Comparison of ENCODE assay signal across 13 cellular contexts in genomic region chr9:127874301-127875216, GRCh38. TPM values are rescaled to one million over a fixed set of nuclear protein-coding genes. Genes with fewer than 3 reads are reported as not detected.
DNase-seq lines count a peak whose midpoint lies in the region; ATAC-seq and TF ChIP-seq lines count a peak whose summit lies in the region.
"Had no signal": no experiment of that assay in that cellular context is flagged by ENCODE, and none has a peak within 500 bp of the region (broad histone marks: within the 10 kb centered on the region; RNA-seq: fewer than 3 reads in every experiment).

No MANE protein-coding gene starts in this region.

- no peak for TF ChIP-seq CTCF in osteocyte (IDR thresholded peaks at IDR 0.05)

- DNase-seq in activated naive CD8-positive, alpha-beta T cell treated with anti-CD3 and anti-CD28 coated beads for 36 hours, result no peak
- DNase-seq in activated naive CD8-positive, alpha-beta T cell treated with anti-CD3 and anti-CD28 coated beads, Interleukin-2, amount 50 U/mL, for 24 hours, result no peak
- peak; percentile 66 for DNase-seq in Right ventricle myocardium superior
- no peak for DNase-seq in osteocyte (ENCODE audit: extremely low spot score, unreplicated experiment)
- DNase-seq in NCI-H748 treated with DMSO at 0.1 percent for 48 hours (lab: John Stamatoyannopoulos, UW), result no peak
- no peak for DNase-seq in HuH-7 (ENCODE audit: low spot score)
- DNase-seq: effector memory CD8-positive, alpha-beta T cell; stimulated activated CD4-positive, alpha-beta T cell treated with anti-CD3 and anti-CD28 coated beads, Interleukin-12 subunit alpha, Interleukin-12 subunit beta, amount 100 ng/mL, for 4 hours; T-helper 2 cell had no signal

- no peaks in the 10 kb centered on the region for H3K9me3 Mint-ChIP-seq in activated naive CD8-positive, alpha-beta T cell treated with anti-CD3 and anti-CD28 coated beads for 36 hours
- H3K9me3 Mint-ChIP-seq in activated naive CD8-positive, alpha-beta T cell treated with anti-CD3 and anti-CD28 coated beads, Interleukin-2, amount 50 U/mL, for 24 hours, result no peaks in the 10 kb centered on the region
- H3K9me3 Mint-ChIP-seq in osteocyte (ENCODE audit: unreplicated experiment), result no peaks in the 10 kb centered on the region
- H3K9me3 Mint-ChIP-seq: activated naive CD4-positive, alpha-beta T cell treated with anti-CD3 and anti-CD28 coated beads, Interleukin-2, amount 50 U/mL, for 72 hours; effector memory CD8-positive, alpha-beta T cell had no signal

- peak overlapping the region; percentile 45 for H3K27ac Mint-ChIP-seq in activated naive CD8-positive, alpha-beta T cell treated with anti-CD3 and anti-CD28 coated beads for 36 hours
- no peak overlapping the region for H3K27ac Mint-ChIP-seq in activated naive CD8-positive, alpha-beta T cell treated with anti-CD3 and anti-CD28 coated beads, Interleukin-2, amount 50 U/mL, for 24 hours
- H3K27ac Mint-ChIP-seq in osteocyte (ENCODE audit: unreplicated experiment), result peak overlapping the region; percentile 56

- no peak overlapping the region for H3K4me3 Mint-ChIP-seq in activated naive CD8-positive, alpha-beta T cell treated with anti-CD3 and anti-CD28 coated beads for 36 hours
- no peak overlapping the region for H3K4me3 Mint-ChIP-seq in activated naive CD8-positive, alpha-beta T cell treated with anti-CD3 and anti-CD28 coated beads, Interleukin-2, amount 50 U/mL, for 24 hours
- H3K4me3 Mint-ChIP-seq in osteocyte (ENCODE audit: unreplicated experiment), result no peak overlapping the region
- H3K4me3 Mint-ChIP-seq: effector memory CD8-positive, alpha-beta T cell had no signal

- intact Hi-C loops in Right ventricle myocardium superior (cut with DNase I), result loop anchor here (5.0 kb wide), 1 partner anchor 72 kb away; the partner anchor contains the start of gene FPGS

- peaks cover 2% of the 10 kb centered on the region for H3K36me3 Mint-ChIP-seq in activated naive CD8-positive, alpha-beta T cell treated with anti-CD3 and anti-CD28 coated beads for 36 hours
- peaks cover 2% of the 10 kb centered on the region for H3K36me3 Mint-ChIP-seq in activated naive CD8-positive, alpha-beta T cell treated with anti-CD3 and anti-CD28 coated beads, Interleukin-2, amount 50 U/mL, for 24 hours (ENCODE audit: low read depth)
- H3K36me3 Mint-ChIP-seq in osteocyte (ENCODE audit: unreplicated experiment), result peaks cover 7% of the 10 kb centered on the region
- H3K36me3 Mint-ChIP-seq: activated naive CD4-positive, alpha-beta T cell treated with anti-CD3 and anti-CD28 coated beads, Interleukin-2, amount 50 U/mL, for 72 hours had no signal

- no peak for ATAC-seq in activated naive CD8-positive, alpha-beta T cell treated with anti-CD3 and anti-CD28 coated beads, Interleukin-2, amount 50 U/mL, for 24 hours
- peak; percentile 14 for ATAC-seq in Right ventricle myocardium superior (ENCODE audit: poor library complexity)
- no peak for ATAC-seq in HG02938 (IDR thresholded peaks at IDR 0.05; ENCODE audit: unreplicated experiment)
- no peak for ATAC-seq in HG02852 (IDR thresholded peaks at IDR 0.05; ENCODE audit: unreplicated experiment)
- ATAC-seq: activated naive CD4-positive, alpha-beta T cell treated with anti-CD3 and anti-CD28 coated beads, Interleukin-2, amount 50 U/mL, for 72 hours; effector memory CD8-positive, alpha-beta T cell had no signal

- peaks cover 7% of the 10 kb centered on the region for H3K4me1 Mint-ChIP-seq in activated naive CD8-positive, alpha-beta T cell treated with anti-CD3 and anti-CD28 coated beads for 36 hours
- peaks cover 7% of the 10 kb centered on the region for H3K4me1 Mint-ChIP-seq in activated naive CD8-positive, alpha-beta T cell treated with anti-CD3 and anti-CD28 coated beads, Interleukin-2, amount 50 U/mL, for 24 hours
- peaks cover 29% of the 10 kb centered on the region for H3K4me1 Mint-ChIP-seq in osteocyte (ENCODE audit: unreplicated experiment)

- peaks cover 8% of the 10 kb centered on the region for H3K27me3 Mint-ChIP-seq in activated naive CD8-positive, alpha-beta T cell treated with anti-CD3 and anti-CD28 coated beads for 36 hours
- peaks cover 5% of the 10 kb centered on the region for H3K27me3 Mint-ChIP-seq in activated naive CD8-positive, alpha-beta T cell treated with anti-CD3 and anti-CD28 coated beads, Interleukin-2, amount 50 U/mL, for 24 hours
- no peaks in the 10 kb centered on the region for H3K27me3 Mint-ChIP-seq in osteocyte (ENCODE audit: unreplicated experiment)
- H3K27me3 Mint-ChIP-seq: effector memory CD8-positive, alpha-beta T cell had no signal

RNA-seq across cellular contexts. Expression of gene AK1, which starts 2.9 kb away (rescaled TPM):
- 10 to 100 TPM in 1 of 2 experiments, 1 to 10 TPM in 1; 9.9 to 11.7 TPM for total RNA-seq in activated naive CD8-positive, alpha-beta T cell treated with anti-CD3 and anti-CD28 coated beads for 36 hours
- total RNA-seq in Right ventricle myocardium superior (932 TPM), osteocyte (57.6 and 65.8 TPM in 2 replicates)

RNA-seq across cellular contexts. Expression of gene ENG, which starts 20.1 kb away (rescaled TPM):
- total RNA-seq in activated naive CD8-positive, alpha-beta T cell treated with anti-CD3 and anti-CD28 coated beads for 36 hours, result 10 to 100 TPM; 17.7 to 18.8 TPM
- total RNA-seq in Right ventricle myocardium superior (118 TPM), osteocyte (140 and 143 TPM in 2 replicates)
- total RNA-seq: OCI-LY7 had no signal

RNA-seq across cellular contexts. Expression of gene ST6GALNAC6, which starts 24.8 kb away (rescaled TPM):
- 10 to 100 TPM; 44.5 to 45.1 TPM for total RNA-seq in activated naive CD8-positive, alpha-beta T cell treated with anti-CD3 and anti-CD28 coated beads for 36 hours
- 38.2 TPM for total RNA-seq in Right ventricle myocardium superior
- total RNA-seq in osteocyte, result 73.4 and 77.0 TPM in 2 replicates

RNA-seq across cellular contexts. Expression of gene ST6GALNAC4, which starts 42.3 kb away (rescaled TPM):
- total RNA-seq in activated naive CD8-positive, alpha-beta T cell treated with anti-CD3 and anti-CD28 coated beads for 36 hours, result 10 to 100 TPM; 45.3 to 51.2 TPM
- total RNA-seq in Right ventricle myocardium superior, result 18.1 TPM
- total RNA-seq in osteocyte, result 21.4 and 25.1 TPM in 2 replicates

RNA-seq across cellular contexts. Expression of gene PIP5KL1, which starts 56.0 kb away (rescaled TPM):
- 1 to 10 TPM; 2.3 to 3.2 TPM for total RNA-seq in activated naive CD8-positive, alpha-beta T cell treated with anti-CD3 and anti-CD28 coated beads for 36 hours
- total RNA-seq in Right ventricle myocardium superior (0.48 TPM), osteocyte (2.6 and 2.9 TPM in 2 replicates)

Comparison
In these comparisons a context has a peak if more than half of its experiments do, and no peak if none do; other contexts are left out.
1. RNA of gene AK1, which starts 2.9 kb away (total RNA-seq): 932 TPM in Right ventricle myocardium superior (single experiment); 57.6 to 65.8 TPM in osteocyte and 9.9 to 11.7 TPM in activated naive CD8-positive, alpha-beta T cell treated with anti-CD3 and anti-CD28 coated beads for 36 hours; every median in the first group is over 10 times any median in the second.